9 cellular contexts compared by ENCODE assay signal in the genomic region with DNA sequence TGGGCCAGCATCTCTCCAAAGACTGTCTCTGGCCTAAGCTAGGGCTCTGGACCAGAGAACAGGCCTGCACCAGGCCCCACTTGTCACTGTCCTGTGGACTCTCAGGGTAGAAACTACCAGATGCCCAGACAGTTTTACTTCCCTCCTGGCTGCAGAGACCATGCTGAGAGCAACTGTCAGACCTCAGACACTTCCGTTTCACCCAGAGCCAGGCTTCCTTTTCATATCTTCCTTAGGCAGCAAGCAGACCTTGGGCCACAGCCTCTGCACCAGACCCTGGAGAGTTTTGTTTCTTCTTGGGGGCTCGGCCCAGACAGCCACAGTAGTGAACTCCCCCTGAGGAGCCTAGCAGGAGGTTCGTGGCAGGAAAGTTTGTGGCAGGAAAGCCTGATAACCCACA. TPM values are rescaled to one million over a fixed set of nuclear protein-coding genes. Genes with fewer than 3 reads are reported as not detected.
DNase-seq lines count a peak whose midpoint lies in the region; ATAC-seq, FAIRE-seq and TF ChIP-seq lines count a peak whose summit lies in the region.
"Had no signal": no experiment of that assay in that cellular context is flagged by ENCODE, and none has a peak within 500 bp of the region (broad histone marks: within the 10 kb centered on the region; RNA-seq: fewer than 3 reads in every experiment).

No MANE protein-coding gene starts in this region.

- peak overlapping the region; percentile 55 for H3K27ac ChIP-seq in CD4-positive, alpha-beta T cell (ENCODE audit: low read depth, low read length)

- CTCF ChIA-PET in CD4-positive, alpha-beta T cell (lab: Charles Lee), result interaction anchor here (2.1 kb wide), 1 partner anchor 12 kb away, joined by 5 read pairs; no protein-coding TSS in a partner anchor
- CTCF ChIA-PET in activated CD4-positive, alpha-beta memory T cell treated with anti-CD3 and anti-CD28 coated beads for 36 hours (lab: Charles Lee), result interaction anchor here (3.9 kb wide), 1 partner anchor 12 kb away, joined by 22 read pairs; the partner anchor contains the start of gene FCHSD2

- peak; percentile 68 for ATAC-seq in CD4-positive, alpha-beta T cell (ENCODE audit: poor library complexity)
- peak; percentile 34 for ATAC-seq in HG03196 (IDR thresholded peaks at IDR 0.05; ENCODE audit: unreplicated experiment)
- ATAC-seq in naive thymus-derived CD8-positive, alpha-beta T cell, result peak; percentile 60 to 79

- in situ Hi-C loops in HAP-1 (cut with MboI; ENCODE audit: low sequenced_read_pairs), result no loop called here
- in situ Hi-C loops in G401 (cut with HindIII; ENCODE audit: low sequenced_read_pairs), result no loop called here

- no peaks in the 10 kb centered on the region for H3K36me3 Mint-ChIP-seq in CD4-positive, alpha-beta T cell (ENCODE audit: low read depth)
- no peaks in the 10 kb centered on the region for H3K36me3 Mint-ChIP-seq in activated CD4-positive, alpha-beta memory T cell treated with anti-CD3 and anti-CD28 coated beads for 36 hours
- H3K36me3 Mint-ChIP-seq in naive thymus-derived CD8-positive, alpha-beta T cell, result no peaks in the 10 kb centered on the region

- no peak for TF ChIP-seq CTCF in CD4-positive, alpha-beta T cell (IDR thresholded peaks at IDR 0.05)

- peak overlapping the region; percentile 81 for H3K27ac Mint-ChIP-seq in CD4-positive, alpha-beta T cell
- H3K27ac Mint-ChIP-seq in activated CD4-positive, alpha-beta memory T cell treated with anti-CD3 and anti-CD28 coated beads for 36 hours, result peak overlapping the region; percentile 69
- peak overlapping the region; percentile 77 to 99 (median 88) for H3K27ac Mint-ChIP-seq in naive thymus-derived CD8-positive, alpha-beta T cell

- H3K27me3 Mint-ChIP-seq in CD4-positive, alpha-beta T cell, result no peaks in the 10 kb centered on the region
- no peaks in the 10 kb centered on the region for H3K27me3 Mint-ChIP-seq in activated CD4-positive, alpha-beta memory T cell treated with anti-CD3 and anti-CD28 coated beads for 36 hours
- H3K27me3 Mint-ChIP-seq in naive thymus-derived CD8-positive, alpha-beta T cell, result no peaks in the 10 kb centered on the region

- intact Hi-C loops in CD4-positive, alpha-beta T cell (cut with DNase I, micrococcal nuclease), result no loop called here
- intact Hi-C loops in activated CD4-positive, alpha-beta memory T cell treated with anti-CD3 and anti-CD28 coated beads for 36 hours (cut with micrococcal nuclease), result no loop called here

- peak overlapping the region; percentile 23 for H3K4me3 Mint-ChIP-seq in CD4-positive, alpha-beta T cell
- H3K4me3 Mint-ChIP-seq in activated CD4-positive, alpha-beta memory T cell treated with anti-CD3 and anti-CD28 coated beads for 36 hours, result no peak overlapping the region
- peak overlapping the region; percentile 9 to 75 (median 62) for H3K4me3 Mint-ChIP-seq in naive thymus-derived CD8-positive, alpha-beta T cell

- no peaks in the 10 kb centered on the region for H3K4me1 ChIP-seq in HAP-1

- POLR2A ChIA-PET in CD4-positive, alpha-beta T cell (lab: Charles Lee), result interaction anchor here (3.0 kb wide), 1 partner anchor 11 kb away, joined by 32 read pairs; the partner anchor contains the start of gene FCHSD2
- POLR2A ChIA-PET in activated CD4-positive, alpha-beta memory T cell treated with anti-CD3 and anti-CD28 coated beads for 36 hours (lab: Charles Lee), result interaction anchor here (0.7 kb wide), 1 partner anchor 12 kb away, joined by 3 read pairs; no protein-coding TSS in a partner anchor
- POLR2A ChIA-PET in naive thymus-derived CD8-positive, alpha-beta T cell (lab: Charles Lee), result interaction anchor here (0.7 to 4.8 kb wide), 3 partner anchors 12 to 429 kb away, joined by 3 to 47 read pairs (median 7); partner anchors contain the start of gene FCHSD2

- no peaks in the 10 kb centered on the region for H3K27me3 ChIP-seq in CD4-positive, alpha-beta T cell (ENCODE audit: control insufficient read depth, insufficient read depth, low read length)
- H3K27me3 ChIP-seq in HAP-1 (ENCODE audit: low read depth), result no peaks in the 10 kb centered on the region

- DNase-seq in CD4-positive, alpha-beta T cell, result peak in 7 of 10 experiments; percentile 8 to 43 (median 11)
- peak; percentile 52 for DNase-seq in GM19239 (ENCODE audit: insufficient read length, low spot score)
- DNase-seq in activated CD4-positive, alpha-beta memory T cell treated with anti-CD3 and anti-CD28 coated beads for 36 hours, result peak; percentile 39
- DNase-seq in naive thymus-derived CD8-positive, alpha-beta T cell, result peak in 7 of 10 donors; percentile 10 to 35 (median 30)
- DNase-seq in HAP-1 (ENCODE audit: low spot score in 2 of 2), result no peak
- DNase-seq in HCEC 1CT, result no peak
- no peak for DNase-seq in G401 (ENCODE audit: low spot score)
- DNase-seq: left cardiac atrium had no signal

- FAIRE-seq in GM19239 (lab: Jason Lieb, UNC), result peak; percentile 98

- H3K9me3 Mint-ChIP-seq in CD4-positive, alpha-beta T cell, result no peaks in the 10 kb centered on the region
- no peaks in the 10 kb centered on the region for H3K9me3 Mint-ChIP-seq in activated CD4-positive, alpha-beta memory T cell treated with anti-CD3 and anti-CD28 coated beads for 36 hours
- H3K9me3 Mint-ChIP-seq in naive thymus-derived CD8-positive, alpha-beta T cell, result no peaks in the 10 kb centered on the region

- no peak overlapping the region for H3K4me3 ChIP-seq in HAP-1

- H3K36me3 ChIP-seq in HAP-1 (replicated peaks), result no peaks in the 10 kb centered on the region

- H3K4me1 Mint-ChIP-seq in CD4-positive, alpha-beta T cell (ENCODE audit: low read depth), result peaks cover 53% of the 10 kb centered on the region
- peaks cover 41% of the 10 kb centered on the region for H3K4me1 Mint-ChIP-seq in activated CD4-positive, alpha-beta memory T cell treated with anti-CD3 and anti-CD28 coated beads for 36 hours (ENCODE audit: low read depth)
- peaks cover 34 to 92% (median 81%) of the 10 kb centered on the region in 4 donors for H3K4me1 Mint-ChIP-seq in naive thymus-derived CD8-positive, alpha-beta T cell

- H3K9me3 ChIP-seq in CD4-positive, alpha-beta T cell (ENCODE audit: control insufficient read depth, low read length), result no peaks in the 10 kb centered on the region
- H3K9me3 ChIP-seq in HAP-1, result no peaks in the 10 kb centered on the region

RNA-seq across cellular contexts. Expression of gene FCHSD2, which starts 12.1 kb away (rescaled TPM):
- total RNA-seq in CD4-positive, alpha-beta T cell, result 10 to 100 TPM; 48.6 to 50.7 TPM
- 10 to 100 TPM; 21.9 to 24.1 TPM for total RNA-seq in activated CD4-positive, alpha-beta memory T cell treated with anti-CD3 and anti-CD28 coated beads for 36 hours
- 10 to 100 TPM; 54.6 to 70.0 TPM for total RNA-seq in naive thymus-derived CD8-positive, alpha-beta T cell
- 10 to 100 TPM; 11.8 to 15.6 (median 14.7) TPM for polyA plus RNA-seq in naive thymus-derived CD8-positive, alpha-beta T cell
- total RNA-seq in G401 (2014; rRNA removed; shearing (Covaris generic)), result 4.1 and 11.0 TPM in 2 replicates

Comparison
In these comparisons a context has a peak if more than half of its experiments do, and no peak if none do; other contexts are left out.
1. DNase-seq: peak in CD4-positive, alpha-beta T cell (7 of 10), GM19239 (single experiment), activated CD4-positive, alpha-beta memory T cell treated with anti-CD3 and anti-CD28 coated beads for 36 hours (single experiment) and naive thymus-derived CD8-positive, alpha-beta T cell (7 of 10); none in HAP-1 (0 of 2), HCEC 1CT (single experiment) and G401 (single experiment).
2. Peak in every context shown above with its lines, with median percentiles within 50 percentile points of each other: ATAC-seq and H3K27ac Mint-ChIP-seq.